In the genomic region with DNA sequence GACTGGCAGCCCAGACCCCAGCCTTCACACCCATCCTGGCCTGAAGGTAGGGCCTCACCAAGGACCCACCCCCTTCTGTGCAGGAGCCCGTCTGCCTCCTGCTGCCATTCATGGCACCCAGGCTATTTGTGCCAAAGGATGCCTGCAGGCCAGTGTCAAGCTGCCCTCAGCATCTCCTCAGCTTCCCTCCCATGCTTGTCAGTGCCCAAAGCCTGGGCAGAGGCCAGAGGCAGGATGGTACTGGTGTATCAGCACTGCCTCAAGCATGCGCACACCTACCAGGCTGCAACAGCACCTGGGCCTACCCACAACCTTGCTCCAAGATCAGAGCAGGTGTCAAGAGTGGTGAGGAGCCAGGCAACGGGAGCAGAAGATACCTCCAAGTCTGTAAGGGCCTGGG, we compare ENCODE assay signal across 30 cellular contexts. TPM values are rescaled to one million over a fixed set of nuclear protein-coding genes. Genes with fewer than 3 reads are reported as not detected.
"Had no signal": no experiment of that assay in that cellular context is flagged by ENCODE, and none has a peak within 500 bp of the region (broad histone marks: within the 10 kb centered on the region; RNA-seq: fewer than 3 reads in every experiment).

No MANE protein-coding gene starts in this region.

- H3K9me3 Mint-ChIP-seq: mesothelial cell of epicardium had no signal

- H3K4me1 ChIP-seq: esophagus squamous epithelium, gastrocnemius medialis, heart right ventricle, left lung, lower lobe of right lung had no signal

- H3K4me3 ChIP-seq: coronary artery, dorsolateral prefrontal cortex, esophagus squamous epithelium, gastrocnemius medialis, heart right ventricle, left lung, lower lobe of right lung had no signal

- H3K27ac ChIP-seq: coronary artery, dorsolateral prefrontal cortex, epithelial cell of prostate, esophagus squamous epithelium, gastrocnemius medialis, heart right ventricle, left lung, lower lobe of right lung had no signal

- DNase-seq: central memory CD4-positive, alpha-beta T cell; dermis blood vessel endothelial cell; dorsolateral prefrontal cortex; effector CD4-positive, alpha-beta T cell; effector memory CD4-positive, alpha-beta T cell; erythroblast; esophagus squamous epithelium; foreskin fibroblast; foreskin melanocyte; gastrocnemius medialis; glutamatergic neuron; head of caudate nucleus; heart right ventricle; hippocampal formation; left cardiac atrium; left ventricle myocardium superior; lower lobe of right lung; mesenchymal stem cell had no signal

- H3K36me3 Mint-ChIP-seq: mesothelial cell of epicardium had no signal

- H3K4me1 Mint-ChIP-seq: mesothelial cell of epicardium had no signal

- H3K27ac Mint-ChIP-seq: mesothelial cell of epicardium had no signal

- H3K27me3 ChIP-seq: dorsolateral prefrontal cortex, esophagus squamous epithelium, gastrocnemius medialis, heart right ventricle, left lung had no signal

- H3K9me3 ChIP-seq: esophagus squamous epithelium, gastrocnemius medialis, heart right ventricle, left lung, lower lobe of right lung had no signal

- H3K4me3 Mint-ChIP-seq: mesothelial cell of epicardium had no signal

- ATAC-seq: esophagus mucosa, gastrocnemius medialis, heart right ventricle, left cardiac atrium, left lung, left ventricle myocardium superior had no signal

- H3K36me3 ChIP-seq: esophagus squamous epithelium, gastrocnemius medialis, heart right ventricle, left lung, lower lobe of right lung had no signal

RNA-seq across cellular contexts. Expression of gene SFTPA1, which starts 27.6 kb away (rescaled TPM):
- total RNA-seq: dermis blood vessel endothelial cell, endothelial cell of umbilical vein, esophagus squamous epithelium, gastrocnemius medialis, glomerular endothelial cell, kidney epithelial cell, lower leg skin, lung microvascular endothelial cell, mesenteric fat pad, mesothelial cell of epicardium had no signal
- polyA plus RNA-seq: endothelial cell of umbilical vein, keratinocyte had no signal
